ENCODE assay signal across 9 cellular contexts in the genomic region with DNA sequence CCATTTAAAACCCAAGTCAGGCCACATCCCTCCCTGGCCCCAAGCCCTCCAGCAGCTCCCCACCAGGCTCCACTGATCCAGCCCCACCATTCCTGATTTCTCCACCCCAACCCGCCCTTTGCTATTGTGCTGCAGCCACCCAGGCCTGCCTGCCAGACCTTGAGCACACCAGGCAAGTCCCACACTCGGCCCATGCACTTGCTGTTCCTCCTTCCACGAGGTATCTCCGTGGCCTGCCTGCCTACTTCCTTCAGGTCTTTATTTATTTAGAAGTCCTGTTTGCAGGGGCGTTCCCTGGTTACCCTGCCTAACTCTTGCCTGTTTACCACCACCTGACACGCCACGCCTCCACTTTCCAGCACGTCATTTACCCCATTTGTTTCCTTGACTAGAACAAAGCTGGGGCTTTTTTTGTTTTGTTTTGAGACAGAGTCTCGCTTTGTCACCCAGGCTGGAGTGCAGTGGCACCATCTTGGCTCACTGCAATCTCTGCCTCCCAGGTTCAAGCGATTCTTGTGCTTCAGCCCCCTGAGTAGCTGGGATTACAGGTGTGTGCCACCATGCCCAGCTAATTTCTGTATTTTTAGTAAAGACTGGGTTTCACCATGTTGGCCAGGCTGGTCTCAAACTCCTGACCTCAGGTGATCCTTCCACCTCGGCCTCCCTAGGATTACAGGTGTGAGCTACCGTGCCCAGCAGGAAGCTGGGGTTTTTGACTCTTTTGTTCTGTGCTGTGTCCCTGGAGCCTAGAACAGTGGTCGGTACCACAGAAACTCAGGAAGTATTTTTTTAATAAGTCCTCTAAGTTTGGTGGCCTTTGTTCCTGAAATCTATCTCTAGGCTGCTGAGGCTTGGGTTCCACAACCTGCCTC. TPM values are rescaled to one million over a fixed set of nuclear protein-coding genes. Genes with fewer than 3 reads are reported as not detected.
DNase-seq lines count a peak whose midpoint lies in the region; ATAC-seq and TF ChIP-seq lines count a peak whose summit lies in the region.
"Had no signal": no experiment of that assay in that cellular context is flagged by ENCODE, and none has a peak within 500 bp of the region (broad histone marks: within the 10 kb centered on the region; RNA-seq: fewer than 3 reads in every experiment).

No MANE protein-coding gene starts in this region.

- H3K27ac ChIP-seq in spleen = peak overlapping the region; percentile 78 to 95 (median 89)

- DNase-seq in COLO668 (lab: John Stamatoyannopoulos, UW; ENCODE audit: unreplicated experiment) = peak; percentile 88
- peak; percentile 68 for DNase-seq in GM19238 (ENCODE audit: insufficient read length, low spot score)
- peak; percentile 97 for DNase-seq in activated CD4-positive, alpha-beta T cell treated with anti-CD3 and anti-CD28 coated beads for 48 hours
- DNase-seq in effector CD8-positive, alpha-beta T cell (lab: John Stamatoyannopoulos, UW) = peak; percentile 79
- DNase-seq in spleen = peak; percentile 95
- no peak for DNase-seq in KG1 (lab: John Stamatoyannopoulos, UW)
- DNase-seq in AG08395 (ENCODE audit: low spot score) = no peak

- H3K27me3 ChIP-seq in spleen (replicated peaks in 1 of 7) = no peaks in the 10 kb centered on the region

- 47 to 61% (median 58%) methylated on average over 12 to 13 of the region's 13 CpGs for whole genome bisulfite sequencing in spleen, 5 donors

- ATAC-seq in HG03342 (IDR thresholded peaks at IDR 0.05; ENCODE audit: unreplicated experiment) = peak; percentile 53

- intact Hi-C loops in spleen (cut with DNase I; ENCODE audit: low total_unique reads) = loop anchor here (5.0 kb wide), 3 partner anchors 118 to 243 kb away; partner anchors contain the start of gene MEI1

- H3K4me3 ChIP-seq in spleen = peak overlapping the region in 3 of 8 donors; percentile 13 to 62 (median 19)

- peak; percentile 74 to 96 (median 93) for TF ChIP-seq POLR2A in spleen (IDR thresholded peaks at IDR 0.05)

- H3K9me3 ChIP-seq in spleen = no peaks in the 10 kb centered on the region

- no peak for TF ChIP-seq CTCF in spleen (IDR thresholded peaks at IDR 0.05 in 8 of 11, conservative IDR thresholded peaks at IDR 0.05 in 3 of 11)

- peaks cover 0 to 31% (median 0%) of the 10 kb centered on the region in 6 donors for H3K36me3 ChIP-seq in spleen

- peaks cover 13 to 68% (median 41%) of the 10 kb centered on the region in 6 donors for H3K4me1 ChIP-seq in spleen

RNA-seq across cellular contexts. Expression of gene CENPM, which starts 6.7 kb away (rescaled TPM):
- 10 to 100 TPM in 4 of 7 donors, 1 to 10 TPM in 3; 3.3 to 20.9 (median 10.1) TPM for total RNA-seq in spleen
- 10 to 100 TPM; 14.4 to 63.1 (median 24.7) TPM for polyA plus RNA-seq in spleen

RNA-seq across cellular contexts. Expression of gene TNFRSF13C, which starts 13.6 kb away (rescaled TPM):
- 100 to 1,000 TPM in 1 of 7 donors, 10 to 100 TPM in 6; 65.3 to 144 (median 84.2) TPM for total RNA-seq in spleen
- 10 to 100 TPM; 57.8 to 95.5 (median 65.9) TPM for polyA plus RNA-seq in spleen

RNA-seq across cellular contexts. Expression of gene SHISA8, which starts 25.3 kb away (rescaled TPM):
- 1 to 10 TPM in 6 of 7 donors, under 1 TPM in 1; 0.51 to 5.9 (median 3.6) TPM for total RNA-seq in spleen
- polyA plus RNA-seq in spleen = 1 to 10 TPM; 1.2 to 2.0 (median 1.4) TPM
- total RNA-seq: NCI-H460 had no signal

RNA-seq across cellular contexts. Expression of gene SEPTIN3, which starts 29.0 kb away (rescaled TPM):
- 1 to 10 TPM in 1 of 7 donors, under 1 TPM in 6; 0.17 to 1.0 (median 0.26) TPM for total RNA-seq in spleen
- under 1 TPM; 0.07 to 0.16 (median 0.09) TPM for polyA plus RNA-seq in spleen

Comparison
In these comparisons a context has a peak if more than half of its experiments do, and no peak if none do; other contexts are left out.
1. DNase-seq: peak in COLO668 (single experiment), GM19238 (single experiment), activated CD4-positive, alpha-beta T cell treated with anti-CD3 and anti-CD28 coated beads for 48 hours (single experiment), effector CD8-positive, alpha-beta T cell (single experiment) and spleen (single experiment); none in KG1 (single experiment) and AG08395 (single experiment).